Comparison of ENCODE assay signal across 11 cellular contexts in the genomic region with DNA sequence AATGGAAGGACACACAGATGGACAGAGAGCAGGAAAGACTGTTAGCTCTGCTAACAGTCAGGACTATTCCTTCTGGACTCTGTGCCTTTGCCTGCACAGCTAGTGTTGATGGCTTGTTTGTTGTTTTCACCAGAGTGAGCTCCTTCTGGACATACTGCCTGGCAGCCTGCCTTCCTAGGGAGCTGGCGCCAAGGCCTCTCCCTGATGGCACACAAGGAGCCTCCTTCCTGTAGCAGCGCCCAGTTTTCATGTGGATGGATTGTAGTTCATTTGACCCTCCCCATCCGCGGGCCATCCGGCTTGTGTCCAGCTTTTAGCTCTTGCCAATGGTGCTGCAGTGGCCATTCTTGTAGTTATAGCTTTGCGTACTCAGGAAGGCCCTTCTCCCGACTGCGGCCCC. TPM values are rescaled to one million over a fixed set of nuclear protein-coding genes. Genes with fewer than 3 reads are reported as not detected.
A peak's percentile ranks its signal among the peaks of the same experiment; 100 is the strongest.
DNase-seq lines count a peak whose midpoint lies in the region; ATAC-seq and TF ChIP-seq lines count a peak whose summit lies in the region.
"Had no signal": no experiment of that assay in that cellular context is flagged by ENCODE, and none has a peak within 500 bp of the region (broad histone marks: within the 10 kb centered on the region; RNA-seq: fewer than 3 reads in every experiment).

No MANE protein-coding gene starts in this region.

- H3K4me1 ChIP-seq in prostate gland (replicated peaks) = peaks cover 6% of the 10 kb centered on the region

- no peaks in the 10 kb centered on the region for H3K36me3 ChIP-seq in prostate gland
- H3K36me3 ChIP-seq: neural progenitor cell had no signal

- DNase-seq in M059J (ENCODE audit: low read depth) (peak; percentile 27), fibroblast of gingiva (ENCODE audit: low read depth) (peak; percentile 92), prostate gland (ENCODE audit: low spot score) (peak; percentile 95), epidermal melanocyte (ENCODE audit: insufficient read length, low spot score) (no peak)
- DNase-seq in activated CD4-positive, alpha-beta T cell treated with anti-CD3 and anti-CD28 coated beads, Interleukin-2, amount 10 ng/mL, durations not matched to agents 24 days and 14 days = no peak
- DNase-seq: activated CD4-positive, CD25-positive, alpha-beta regulatory T cell; SHP77; stimulated activated CD4-positive, alpha-beta T cell treated with anti-CD3 and anti-CD28 coated beads, Interleukin-4, amount 100 ng/mL, for 4 hours had no signal

- no peaks in the 10 kb centered on the region for H3K36me3 Mint-ChIP-seq in activated CD4-positive, alpha-beta T cell treated with anti-CD3 and anti-CD28 coated beads, Interleukin-2, amount 10 ng/mL, durations not matched to agents 24 days and 14 days (ENCODE audit: low read depth)
- H3K36me3 Mint-ChIP-seq: neural progenitor cell had no signal

- intact Hi-C loops in prostate gland (cut with DNase I) = no loop called here
- intact Hi-C loops in activated CD4-positive, alpha-beta T cell treated with anti-CD3 and anti-CD28 coated beads, Interleukin-2, amount 10 ng/mL, durations not matched to agents 24 days and 14 days (cut with micrococcal nuclease) = no loop called here

- H3K4me1 Mint-ChIP-seq in activated CD4-positive, alpha-beta T cell treated with anti-CD3 and anti-CD28 coated beads, Interleukin-2, amount 10 ng/mL, durations not matched to agents 24 days and 14 days = no peaks in the 10 kb centered on the region

- no peak overlapping the region for H3K27ac Mint-ChIP-seq in activated CD4-positive, alpha-beta T cell treated with anti-CD3 and anti-CD28 coated beads, Interleukin-2, amount 10 ng/mL, durations not matched to agents 24 days and 14 days

- H3K9me3 ChIP-seq in prostate gland = no peaks in the 10 kb centered on the region

- no peaks in the 10 kb centered on the region for H3K9me3 Mint-ChIP-seq in activated CD4-positive, alpha-beta T cell treated with anti-CD3 and anti-CD28 coated beads, Interleukin-2, amount 10 ng/mL, durations not matched to agents 24 days and 14 days
- H3K9me3 Mint-ChIP-seq: neural progenitor cell had no signal

- no peak overlapping the region for H3K4me3 ChIP-seq in prostate gland
- H3K4me3 ChIP-seq: neural progenitor cell had no signal

- 31% methylated on average over 8 of the region's 8 CpGs for WGBS in prostate gland

- no peak for ATAC-seq in GM21619 (IDR thresholded peaks at IDR 0.05; ENCODE audit: unreplicated experiment)

- H3K27ac ChIP-seq in prostate gland = peak overlapping the region in 1 of 2 donors; percentile 58
- H3K27ac ChIP-seq: neural progenitor cell had no signal

- H3K27me3 Mint-ChIP-seq in activated CD4-positive, alpha-beta T cell treated with anti-CD3 and anti-CD28 coated beads, Interleukin-2, amount 10 ng/mL, durations not matched to agents 24 days and 14 days = no peaks in the 10 kb centered on the region

- H3K27me3 ChIP-seq in prostate gland (replicated peaks; ENCODE audit: insufficient read depth) = no peaks in the 10 kb centered on the region
- H3K27me3 ChIP-seq: neural progenitor cell had no signal

- no peak for TF ChIP-seq CTCF in prostate gland (IDR thresholded peaks at IDR 0.05)

- TF ChIP-seq POLR2A in prostate gland (IDR thresholded peaks at IDR 0.05) = no peak

- no peak overlapping the region for H3K4me3 Mint-ChIP-seq in activated CD4-positive, alpha-beta T cell treated with anti-CD3 and anti-CD28 coated beads, Interleukin-2, amount 10 ng/mL, durations not matched to agents 24 days and 14 days
- H3K4me3 Mint-ChIP-seq: neural progenitor cell had no signal

RNA-seq across cellular contexts. Expression of gene BCR, which starts 16.6 kb away (rescaled TPM):
- total RNA-seq in M059J (2014; rRNA removed; shearing (Covaris generic)) = 6.4 and 13.9 TPM in 2 replicates
- 10 to 100 TPM; 32.7 to 88.8 TPM for total RNA-seq in prostate gland
- total RNA-seq in activated CD4-positive, alpha-beta T cell treated with anti-CD3 and anti-CD28 coated beads, Interleukin-2, amount 10 ng/mL, durations not matched to agents 24 days and 14 days = 45.1 and 47.4 TPM in 2 replicates

RNA-seq across cellular contexts. Expression of gene RAB36, which starts 18.4 kb away (rescaled TPM):
- total RNA-seq in M059J (2014; rRNA removed; shearing (Covaris generic)) = 2.7 and 3.4 TPM in 2 replicates
- 10 to 100 TPM in 1 of 2 donors, 1 to 10 TPM in 1; 4.1 to 12.7 TPM for total RNA-seq in prostate gland
- total RNA-seq in activated CD4-positive, alpha-beta T cell treated with anti-CD3 and anti-CD28 coated beads, Interleukin-2, amount 10 ng/mL, durations not matched to agents 24 days and 14 days = not detected in 2 replicates

RNA-seq across cellular contexts. Expression of gene RSPH14, which starts 21.9 kb away (rescaled TPM):
- not detected in 2 replicates for total RNA-seq in M059J (2014; rRNA removed; shearing (Covaris generic))
- 1 to 10 TPM in 1 of 2 donors, under 1 TPM in 1; 0.68 to 3.6 TPM for total RNA-seq in prostate gland
- total RNA-seq in activated CD4-positive, alpha-beta T cell treated with anti-CD3 and anti-CD28 coated beads, Interleukin-2, amount 10 ng/mL, durations not matched to agents 24 days and 14 days = not detected in 2 replicates
- total RNA-seq: HT-29 had no signal

Comparison
In these comparisons a context has a peak if more than half of its experiments do, and no peak if none do; other contexts are left out.
1. DNase-seq: peak in M059J (single experiment), fibroblast of gingiva (single experiment) and prostate gland (single experiment); none in epidermal melanocyte (single experiment) and activated CD4-positive, alpha-beta T cell treated with anti-CD3 and anti-CD28 coated beads, Interleukin-2, amount 10 ng/mL, durations not matched to agents 24 days and 14 days (single experiment).